In genomic region chr15:101718896-101719295, GRCh38 we compare ENCODE assay signal across 14 cellular contexts. TPM values are rescaled to one million over a fixed set of nuclear protein-coding genes. Genes with fewer than 3 reads are reported as not detected.
DNase-seq lines count a peak whose midpoint lies in the region; ATAC-seq, FAIRE-seq and TF ChIP-seq lines count a peak whose summit lies in the region.
"Had no signal": no experiment of that assay in that cellular context is flagged by ENCODE, and none has a peak within 500 bp of the region (broad histone marks: within the 10 kb centered on the region; RNA-seq: fewer than 3 reads in every experiment).

No MANE protein-coding gene starts in this region.

- no peaks in the 10 kb centered on the region for H4K20me1 ChIP-seq in HepG2 (ENCODE audit: insufficient read depth, low read length)

- H2AFZ ChIP-seq in HepG2 (ENCODE audit: low read length), result no peak overlapping the region
- H2AFZ ChIP-seq: GM23248 had no signal

- H3K9ac ChIP-seq in HepG2 (ENCODE audit: insufficient read depth, low read depth, low read length), result no peak overlapping the region
- H3K9ac ChIP-seq: BLaER1 treated with 17β-estradiol and CSF1 and Interleukin-3, amounts not matched to agents 10 nM and 100 nM; GM23248 had no signal

- FAIRE-seq in HepG2 (lab: Jason Lieb, UNC), result no peak

- BruUV-seq in HepG2 (replicated peaks; lab: Mats Ljungman, UMichigan), result no TSS peak

- in situ Hi-C loops in HepG2 (cut with HindIII; ENCODE audit: extremely low pct_ligation_motif_present, low pct_unique_long_range_greater_than_20kb), result no loop called here

- POLR2A ChIA-PET in HepG2 (lab: Yijun Ruan, JAX), result no interaction called here

- H3K36me3 Mint-ChIP-seq in glutamatergic neuron (ENCODE audit: unreplicated experiment), result no peaks in the 10 kb centered on the region

- peaks cover 3% of the 10 kb centered on the region for H3K79me2 ChIP-seq in HepG2 (ENCODE audit: insufficient read depth, low read length)

- no peak for TF ChIP-seq RAD21 in HepG2 (CRISPR knock-in tag; IDR thresholded peaks at IDR 0.05)

- H3K27me3 ChIP-seq in HepG2 (ENCODE audit: control insufficient read depth in 1 of 2, insufficient read depth in 2 of 2, low read length in 2 of 2), result no peaks in the 10 kb centered on the region
- H3K27me3 ChIP-seq in right lobe of liver, result no peaks in the 10 kb centered on the region
- H3K27me3 ChIP-seq: BLaER1 treated with 17β-estradiol and CSF1 and Interleukin-3, amounts not matched to agents 10 nM and 100 nM had no signal

- H3K4me3 Mint-ChIP-seq in glutamatergic neuron (ENCODE audit: unreplicated experiment), result no peak overlapping the region
- H3K4me3 Mint-ChIP-seq: B cell; CD8-positive, alpha-beta T cell had no signal

- H3K27ac ChIP-seq in HepG2 (ENCODE audit: extremely low read length, insufficient read depth, low read length), result no peak overlapping the region
- no peak overlapping the region for H3K27ac ChIP-seq in right lobe of liver
- peak overlapping the region; percentile 46 for H3K27ac ChIP-seq in substantia nigra (ENCODE audit: low read depth, low read length, poor library complexity, severe bottlenecking)
- H3K27ac ChIP-seq: BLaER1 treated with 17β-estradiol and CSF1 and Interleukin-3, amounts not matched to agents 10 nM and 100 nM; GM23248 had no signal

- DNase-seq in HepG2 (ENCODE audit: low spot score) (no peak), right lobe of liver (no peak), glutamatergic neuron (no peak), substantia nigra (lab: John Stamatoyannopoulos, UW) (no peak), globus pallidus (ENCODE audit: low spot score) (no peak), NCI-H187 treated with DMSO at 0.1 percent for 48 hours (lab: John Stamatoyannopoulos, UW) (no peak)
- DNase-seq: Calu3; CD8-positive, alpha-beta T cell; DMS79 treated with DMSO at 0.1 percent for 48 hours; GF-D8; GM23248 had no signal

- TF ChIP-seq POLR2A in HepG2 (IDR thresholded peaks at IDR 0.05; ENCODE audit: insufficient read depth in 1 of 2, low read depth in 2 of 2, low read length in 2 of 2) (no peak), right lobe of liver (IDR thresholded peaks at IDR 0.05) (no peak)

- H3K4me1 Mint-ChIP-seq in glutamatergic neuron (ENCODE audit: low read depth, unreplicated experiment), result peaks cover 9% of the 10 kb centered on the region

- H3K36me3 ChIP-seq in HepG2 (replicated peaks in 1 of 2; ENCODE audit: control insufficient read depth in 1 of 2, insufficient read depth in 2 of 2, low read length in 2 of 2), result peaks cover 10 to 33% of the 10 kb centered on the region in 2 experiments
- H3K36me3 ChIP-seq in right lobe of liver, result peaks cover 0 to 39% (median 15%) of the 10 kb centered on the region in 4 donors

- TF ChIP-seq CTCF in HepG2 (CRISPR knock-in tag; IDR thresholded peaks at IDR 0.05), result no peak
- TF ChIP-seq CTCF in right lobe of liver (IDR thresholded peaks at IDR 0.05), result no peak
- no peak for TF ChIP-seq CTCF in glutamatergic neuron (IDR thresholded peaks at IDR 0.05; ENCODE audit: partially characterized antibody, unreplicated experiment)

- H3K4me2 ChIP-seq in HepG2 (ENCODE audit: low read depth, low read length), result no peak overlapping the region
- H3K4me2 ChIP-seq: BLaER1 treated with 17β-estradiol and CSF1 and Interleukin-3, amounts not matched to agents 10 nM and 100 nM had no signal

- CTCF ChIA-PET in HepG2 (lab: Yijun Ruan, JAX; ENCODE audit: low intra/inter-chr PET ratio, low total read pairs), result no interaction called here

- H3K4me1 ChIP-seq in HepG2 (ENCODE audit: insufficient read depth, low read length), result peaks cover 14% of the 10 kb centered on the region
- H3K4me1 ChIP-seq in right lobe of liver, result peaks cover 0 to 8% (median 3%) of the 10 kb centered on the region in 4 donors

- H3K9me3 ChIP-seq in HepG2 (ENCODE audit: low read length), result no peaks in the 10 kb centered on the region
- no peaks in the 10 kb centered on the region for H3K9me3 ChIP-seq in right lobe of liver
- H3K9me3 ChIP-seq: HAP-1 had no signal

- H3K9me3 Mint-ChIP-seq in glutamatergic neuron (ENCODE audit: unreplicated experiment), result no peaks in the 10 kb centered on the region
- H3K9me3 Mint-ChIP-seq: CD8-positive, alpha-beta T cell had no signal

- peak overlapping the region; percentile 62 for H3K27ac Mint-ChIP-seq in glutamatergic neuron (ENCODE audit: unreplicated experiment)
- H3K27ac Mint-ChIP-seq: B cell; CD8-positive, alpha-beta T cell had no signal

- 97% methylated on average over 3 of the region's 3 CpGs for WGBS in HepG2 (ENCODE audit: low lambda C conversion rate)
- 80% methylated on average over 2 of the region's 3 CpGs for WGBS in right lobe of liver (ENCODE audit: insufficient coverage, low coverage, low lambda C conversion rate, missing lambda C conversion rate)

- TF ChIP-seq EP300 in HepG2 (IDR thresholded peaks at IDR 0.05; ENCODE audit: low read depth in 2 of 2, low read length in 2 of 2) (no peak), HepG2 (CRISPR knock-in tag; IDR thresholded peaks at IDR 0.05; ENCODE audit: borderline replicate concordance) (no peak)

- ATAC-seq in HepG2 (no peak), right lobe of liver (no peak)
- ATAC-seq: CD8-positive, alpha-beta T cell had no signal

- H3K4me3 ChIP-seq in HepG2 (replicated peaks in 1 of 3; ENCODE audit: insufficient read depth in 1 of 3, low read depth in 2 of 3, low read length in 3 of 3) (no peak overlapping the region), right lobe of liver (no peak overlapping the region)
- H3K4me3 ChIP-seq: BLaER1 treated with 17β-estradiol and CSF1 and Interleukin-3, amounts not matched to agents 10 nM and 100 nM; GM23248; HAP-1 had no signal

- H3K27me3 Mint-ChIP-seq in glutamatergic neuron (ENCODE audit: unreplicated experiment), result peaks cover 2% of the 10 kb centered on the region
- H3K27me3 Mint-ChIP-seq: B cell had no signal

- intact Hi-C loops in HepG2 (cut with micrococcal nuclease; ENCODE audit: unreplicated experiment) (no loop called here), right lobe of liver (cut with DNase I) (no loop called here)

TF ChIP-seq in HepG2, 621 proteins besides CTCF, POLR2A, EP300 and RAD21:
- TF ChIP-seq RBFOX2 (IDR thresholded peaks at IDR 0.05; ENCODE audit: low read depth, low read length) (0 out of 2 replicates have a peak, but pooled peaks have one; percentile 3), MIER3 (CRISPR knock-in tag; IDR thresholded peaks at IDR 0.05; ENCODE audit: borderline replicate concordance) (no peak)

RNA-seq across cellular contexts. Expression of gene TARS3, which starts 5.4 kb away (rescaled TPM):
- total RNA-seq in HepG2 (2016; rRNA removed; fragmentation: Illumina TruSeq; extraction: Trizol), result 11.7 and 13.9 TPM in 2 replicates
- total RNA-seq in HepG2 (2016; cell fraction: cytosol; rRNA removed; fragmentation: Illumina TruSeq; extraction: Trizol; ENCODE audit: low read depth), result 3.9 and 4.7 TPM in 2 replicates
- total RNA-seq in HepG2 (2016; cell fraction: insoluble cytoplasmic fraction; rRNA removed; fragmentation: Illumina TruSeq; extraction: Trizol), result 11.8 and 14.6 TPM in 2 replicates
- total RNA-seq in HepG2 (2016; cell fraction: membrane; rRNA removed; fragmentation: Illumina TruSeq; extraction: Trizol), result 4.8 and 5.1 TPM in 2 replicates
- 11.8 and 13.9 TPM in 2 replicates for total RNA-seq in HepG2 (2016; cell fraction: nucleus; rRNA removed; fragmentation: Illumina TruSeq; extraction: Trizol)
- polyA plus RNA-seq in HepG2 (2011; rRNA removed), result 3.4 and 4.1 TPM in 2 replicates
- 1.5 and 2.3 TPM in 2 replicates for polyA plus RNA-seq in HepG2 (2011; cell fraction: cytosol; rRNA removed)
- 6.1 and 6.6 TPM in 2 replicates for polyA plus RNA-seq in HepG2 (2011; cell fraction: nucleus; rRNA removed)
- 7.3 and 8.6 TPM in 2 replicates for polyA plus RNA-seq in HepG2 (2012)
- 0.68 and 0.69 TPM in 2 replicates for polyA plus RNA-seq in HepG2 (2016; cell fraction: cytosol; fragmentation: Illumina TruSeq; extraction: Trizol; ENCODE audit: low read depth)
- polyA plus RNA-seq in HepG2 (2016; cell fraction: insoluble cytoplasmic fraction; fragmentation: Illumina TruSeq; extraction: Trizol; ENCODE audit: low read depth), result 10.7 and 13.5 TPM in 2 replicates
- 2.0 and 2.2 TPM in 2 replicates for polyA plus RNA-seq in HepG2 (2016; cell fraction: membrane; fragmentation: Illumina TruSeq; extraction: Trizol; ENCODE audit: low read depth)
- polyA plus RNA-seq in HepG2 (2016; cell fraction: nucleus; fragmentation: Illumina TruSeq; extraction: Trizol; ENCODE audit: insufficient read depth, low read depth), result 16.9 and 17.0 TPM in 2 replicates
- 2.5 and 6.3 TPM in 2 replicates for polyA minus RNA-seq in HepG2 (2011; rRNA and poly(A)+ RNA removed; ENCODE audit: low replicate concordance)
- 4.1 and 6.4 TPM in 2 replicates for polyA minus RNA-seq in HepG2 (2011; cell fraction: cytosol; rRNA and poly(A)+ RNA removed)
- 23.7 and 24.6 TPM in 2 replicates for polyA minus RNA-seq in HepG2 (2011; cell fraction: nucleus; rRNA and poly(A)+ RNA removed)
- 1 to 10 TPM; 4.5 to 9.4 (median 5.3) TPM for total RNA-seq in right lobe of liver
- 40.1 TPM for total RNA-seq in glutamatergic neuron (ENCODE audit: unreplicated experiment)
